2 cellular contexts compared by ENCODE assay signal in genomic region chr6:14172575-14172974, GRCh38.
A peak's percentile ranks its signal among the peaks of the same experiment; 100 is the strongest.
TF ChIP-seq lines count a peak whose summit lies in the region.

No MANE protein-coding gene starts in this region.

TF ChIP-seq in HepG2, 621 proteins besides CTCF, POLR2A, EP300 and RAD21:
- TF ChIP-seq MAFF (IDR thresholded peaks at IDR 0.05; ENCODE audit: low read depth, low read length) (peak; percentile 35; the same call in 1 of the 2 replicates), ZNF710 (CRISPR knock-in tag; IDR thresholded peaks at IDR 0.05; ENCODE audit: borderline replicate concordance) (no peak), MAFK (conservative IDR thresholded peaks at IDR 0.05 in 1 of 2, IDR thresholded peaks at IDR 0.05 in 1 of 2; ENCODE audit: low read length in 2 of 2) (peak; percentile 38 to 69; a peak in 3 of 4 replicates), NFE2L2 (IDR thresholded peaks at IDR 0.05; ENCODE audit: low read length) (peak; percentile 80)

TF ChIP-seq in K562, 482 proteins besides CTCF, POLR2A, EP300 and RAD21:
- peak; percentile 49; the same call in 1 of the 2 replicates for TF ChIP-seq SPI1 (IDR thresholded peaks at IDR 0.05; ENCODE audit: borderline replicate concordance, low read depth, low read length)
- no peak for TF ChIP-seq SREBF1 (IDR thresholded peaks at IDR 0.05; ENCODE audit: borderline replicate concordance, low read depth, low read length)
- TF ChIP-seq BCOR (IDR thresholded peaks at IDR 0.05), result peak; percentile 70
- TF ChIP-seq NFIC (IDR thresholded peaks at IDR 0.05), result peak; percentile 21; the same call in 1 of the 2 replicates
- no peak for TF ChIP-seq REST (CRISPR knock-in tag; IDR thresholded peaks at IDR 0.05; ENCODE audit: low read depth)
- TF ChIP-seq ZNF512 (tag; IDR thresholded peaks at IDR 0.05), result no peak
- no peak for TF ChIP-seq PCBP1 (IDR thresholded peaks at IDR 0.05; ENCODE audit: low read depth, low read length, poor library complexity, severe bottlenecking)
- TF ChIP-seq NFE2L1 (tag; IDR thresholded peaks at IDR 0.05; ENCODE audit: borderline replicate concordance, low read depth), result peak; percentile 59
- peak; percentile 85 for TF ChIP-seq MAFG (tag; conservative IDR thresholded peaks at IDR 0.05)
- no peak for TF ChIP-seq ZNF609 (CRISPR knock-in tag; IDR thresholded peaks at IDR 0.05; ENCODE audit: borderline replicate concordance)
- TF ChIP-seq ZKSCAN3 (CRISPR knock-in tag; IDR thresholded peaks at IDR 0.05), result no peak
- no peak for TF ChIP-seq EZH2 (IDR thresholded peaks at IDR 0.05; ENCODE audit: borderline replicate concordance, low read depth, low read length)
- peak; percentile 79 for TF ChIP-seq MAFF (IDR thresholded peaks at IDR 0.05; ENCODE audit: low read length)
- TF ChIP-seq ZNF146 (CRISPR knock-in tag; IDR thresholded peaks at IDR 0.05; ENCODE audit: unreplicated experiment), result peak; percentile 83
- peak; percentile 72 for TF ChIP-seq MAFK (IDR thresholded peaks at IDR 0.05; ENCODE audit: low read length)
- peak; percentile 66 for TF ChIP-seq NFE2 (IDR thresholded peaks at IDR 0.05; ENCODE audit: low read depth)
- TF ChIP-seq ZNF316 (IDR thresholded peaks at IDR 0.05), result peak; percentile 84
- no peak for TF ChIP-seq AFF1 (IDR thresholded peaks at IDR 0.05; ENCODE audit: low read depth in 1 of 2, partially characterized antibody in 2 of 2)
- TF ChIP-seq HCFC1 (IDR thresholded peaks at IDR 0.05; ENCODE audit: low read depth, low read length), result no peak
- TF ChIP-seq POLR2AphosphoS2 (IDR thresholded peaks at IDR 0.05; ENCODE audit: low read length), result no peak
- peak; percentile 66 for TF ChIP-seq C11orf30 (IDR thresholded peaks at IDR 0.05; ENCODE audit: low read depth)
- TF ChIP-seq RBM25 (IDR thresholded peaks at IDR 0.05; ENCODE audit: low read depth, low read length, severe bottlenecking), result peak; percentile 49
- peak; percentile 36; the same call in 1 of the 2 replicates for TF ChIP-seq BACH1 (tag; IDR thresholded peaks at IDR 0.05)
- no peak for TF ChIP-seq SMARCE1 (IDR thresholded peaks at IDR 0.05)
- TF ChIP-seq ETS2 (tag; IDR thresholded peaks at IDR 0.05; ENCODE audit: borderline replicate concordance, poor library complexity, severe bottlenecking), result no peak
- TF ChIP-seq NELFE (IDR thresholded peaks at IDR 0.05; ENCODE audit: insufficient read depth, insufficient read length), result no peak
- TF ChIP-seq USF1 (CRISPR knock-in tag; IDR thresholded peaks at IDR 0.05), result no peak
